In genomic region chr3:17023006-17023664, GRCh38 we compare ENCODE assay signal across 9 cellular contexts.
A peak's percentile ranks its signal among the peaks of the same experiment; 100 is the strongest.
DNase-seq lines count a peak whose midpoint lies in the region; ATAC-seq and FAIRE-seq lines count a peak whose summit lies in the region.
"Had no signal": no experiment of that assay in that cellular context is flagged by ENCODE, and none has a peak within 500 bp of the region (broad histone marks: within the 10 kb centered on the region; RNA-seq: fewer than 3 reads in every experiment).

No MANE protein-coding gene starts in this region.

- H3K36me3 Mint-ChIP-seq in activated T-cell treated with anti-CD3 and anti-CD28 coated beads, Interleukin-2, amount 50 U/mL, for 24 hours (ENCODE audit: low read depth), result peaks cover 30% of the 10 kb centered on the region

- peaks cover 74% of the 10 kb centered on the region for H3K4me1 Mint-ChIP-seq in activated T-cell treated with anti-CD3 and anti-CD28 coated beads, Interleukin-2, amount 50 U/mL, for 24 hours (ENCODE audit: low read depth)

- ATAC-seq in GM19035 (IDR thresholded peaks at IDR 0.05; ENCODE audit: unreplicated experiment) (peak; percentile 71), HG03159 (IDR thresholded peaks at IDR 0.05; ENCODE audit: unreplicated experiment) (peak; percentile 95)

- DNase-seq in activated T-cell treated with anti-CD3 and anti-CD28 coated beads, Interleukin-2, amount 50 U/mL, for 24 hours, result peak; percentile 61
- DNase-seq in stimulated activated CD4-positive, alpha-beta T cell treated with anti-CD3 and anti-CD28 coated beads, Interleukin-1b, Interleukin-23, amount 100 ng/mL, for 4 hours (ENCODE audit: low read depth in 2 of 2), result peak; percentile 6 to 46
- DNase-seq in epidermal melanocyte (ENCODE audit: insufficient read length, low spot score) (no peak), retina (no peak), urothelium cell line (ENCODE audit: low spot score) (no peak), NCI-H82 treated with DMSO at 0.1 percent for 48 hours (lab: John Stamatoyannopoulos, UW; ENCODE audit: unreplicated experiment) (no peak)

- no peaks in the 10 kb centered on the region for H3K27me3 Mint-ChIP-seq in activated T-cell treated with anti-CD3 and anti-CD28 coated beads, Interleukin-2, amount 50 U/mL, for 24 hours

- no peaks in the 10 kb centered on the region for H3K9me3 Mint-ChIP-seq in activated T-cell treated with anti-CD3 and anti-CD28 coated beads, Interleukin-2, amount 50 U/mL, for 24 hours

- no peak for FAIRE-seq in urothelium cell line (lab: Jason Lieb, UNC)
- FAIRE-seq: islet of Langerhans had no signal

- H3K4me3 Mint-ChIP-seq in activated T-cell treated with anti-CD3 and anti-CD28 coated beads, Interleukin-2, amount 50 U/mL, for 24 hours, result peak overlapping the region; percentile 65

- peak overlapping the region; percentile 90 for H3K27ac Mint-ChIP-seq in activated T-cell treated with anti-CD3 and anti-CD28 coated beads, Interleukin-2, amount 50 U/mL, for 24 hours

Comparison
In these comparisons a context has a peak if more than half of its experiments do, and no peak if none do; other contexts are left out.
1. DNase-seq: peak in activated T-cell treated with anti-CD3 and anti-CD28 coated beads, Interleukin-2, amount 50 U/mL, for 24 hours (single experiment) and stimulated activated CD4-positive, alpha-beta T cell treated with anti-CD3 and anti-CD28 coated beads, Interleukin-1b, Interleukin-23, amount 100 ng/mL, for 4 hours (2 of 2); none in epidermal melanocyte (single experiment), retina (single experiment), urothelium cell line (single experiment) and NCI-H82 treated with DMSO at 0.1 percent for 48 hours (single experiment).